8 cellular contexts compared by ENCODE assay signal in the genomic region with DNA sequence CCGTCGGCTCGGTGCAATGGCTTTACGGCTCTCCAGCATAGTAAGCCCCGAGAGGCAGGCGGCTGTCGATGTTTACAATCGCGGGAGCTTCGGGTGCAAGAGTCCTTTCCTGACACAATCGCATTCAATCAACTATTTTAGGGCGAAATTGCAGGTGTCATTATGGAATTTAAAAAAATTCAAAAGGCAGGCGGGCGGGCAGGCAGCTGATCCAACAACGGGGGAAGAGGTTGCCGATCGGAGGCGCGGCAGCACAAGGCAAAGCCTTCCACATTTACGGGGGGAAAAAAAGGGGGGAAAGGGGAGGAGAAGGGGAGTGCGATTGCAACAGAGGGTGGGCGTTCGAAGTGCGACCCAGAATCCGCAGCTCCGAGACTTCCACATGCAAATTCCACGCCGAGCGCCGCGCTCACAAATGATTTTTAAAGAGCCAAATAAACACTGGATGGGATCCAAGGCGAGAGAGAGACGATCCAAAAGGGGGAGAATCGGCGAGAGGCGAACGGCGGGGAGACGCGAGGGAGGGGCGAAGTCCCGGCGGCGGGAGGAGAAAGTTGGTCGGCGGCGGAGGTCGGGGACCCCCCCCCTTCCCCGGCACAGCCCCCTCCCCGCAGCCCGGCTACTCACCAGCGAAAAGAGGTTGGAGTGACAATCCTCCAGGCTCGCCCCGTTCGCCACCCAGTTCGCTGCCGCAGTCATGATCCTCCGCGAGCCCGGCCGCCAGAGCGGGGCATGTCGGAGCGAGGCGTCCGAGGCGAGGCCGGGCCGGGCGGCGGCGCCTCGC. TPM values are rescaled to one million over a fixed set of nuclear protein-coding genes. Genes with fewer than 3 reads are reported as not detected.
DNase-seq lines count a peak whose midpoint lies in the region; ATAC-seq and TF ChIP-seq lines count a peak whose summit lies in the region.

No MANE protein-coding gene starts in this region.

- H3K27me3 ChIP-seq in smooth muscle cell (ENCODE audit: low read depth) = no peaks in the 10 kb centered on the region

- H3K27ac Mint-ChIP-seq in WTC11 (peak overlapping the region; percentile 95), immature natural killer cell (peak overlapping the region; percentile 73 to 96 (median 92))

- peak overlapping the region; percentile 34 for H3K27ac ChIP-seq in smooth muscle cell (ENCODE audit: low read depth)

- H3K36me3 ChIP-seq in smooth muscle cell (ENCODE audit: low read depth) = no peaks in the 10 kb centered on the region

- H3K36me3 Mint-ChIP-seq in WTC11 (no peaks in the 10 kb centered on the region), immature natural killer cell (no peaks in the 10 kb centered on the region)

- in situ Hi-C loops in GM13976 (cut with MboI; ENCODE audit: low sequenced_read_pairs, unreplicated experiment) = no loop called here

- CTCF ChIA-PET in WTC11 (lab: Charles Lee) = interaction anchor here (0.6 to 1.7 kb wide), 8 partner anchors 10 to 587 kb away, joined by 3 to 10 read pairs (median 3); no protein-coding TSS in a partner anchor

- peak overlapping the region; percentile 71 for H3K9ac ChIP-seq in smooth muscle cell (ENCODE audit: low read depth)

- POLR2A ChIA-PET in WTC11 (lab: Charles Lee) = interaction anchor here (0.7 kb wide), 1 partner anchor 150 kb away, joined by 5 read pairs; no protein-coding TSS in a partner anchor

- DNase-seq in GM13976 (ENCODE audit: low spot score) (peak; percentile 59), NCI-H1930 (lab: John Stamatoyannopoulos, UW) (peak; percentile 57 to 59), WTC11 (ENCODE audit: low spot score) (peak; percentile 61), cardiac fibroblast (ENCODE audit: low read depth in 2 of 2) (peak; percentile 66 to 75), immature natural killer cell (peak; percentile 62 to 70 (median 68)), smooth muscle cell (lab: John Stamatoyannopoulos, UW; ENCODE audit: unreplicated experiment) (peak; percentile 23)

- under 1% methylated on average over 47 of the region's 73 CpGs for WGBS in smooth muscle cell (ENCODE audit: low lambda C conversion rate)

- no peaks in the 10 kb centered on the region for H3K9me3 ChIP-seq in smooth muscle cell (replicated peaks; ENCODE audit: low read depth)

- peaks cover 53% of the 10 kb centered on the region for H3K79me2 ChIP-seq in smooth muscle cell (ENCODE audit: low read depth)

- peaks cover 25% of the 10 kb centered on the region for H3K4me1 ChIP-seq in smooth muscle cell (ENCODE audit: low read depth)

- peak overlapping the region; percentile 96 for H3K4me2 ChIP-seq in smooth muscle cell

- H3K4me1 Mint-ChIP-seq in WTC11 (peaks cover 58% of the 10 kb centered on the region), immature natural killer cell (peaks cover 36 to 47% of the 10 kb centered on the region in 2 donors)

- H3K27me3 Mint-ChIP-seq in WTC11 (ENCODE audit: low read depth) = peaks cover 4% of the 10 kb centered on the region; the same call in 1 of the 2 replicates
- peaks cover 14 to 29% (median 23%) of the 10 kb centered on the region in 3 donors for H3K27me3 Mint-ChIP-seq in immature natural killer cell (ENCODE audit: low read depth in 3 of 3)

- H3K4me3 ChIP-seq in cardiac fibroblast (replicated peaks in 1 of 2; ENCODE audit: low read depth in 2 of 2, low read length in 2 of 2) (peak overlapping the region; percentile 84 to 88), smooth muscle cell (peak overlapping the region; percentile 87)

- TF ChIP-seq CTCF in GM13976 (IDR thresholded peaks at IDR 0.05; ENCODE audit: borderline replicate concordance, control extremely low read depth, extremely low read depth, insufficient read depth, missing control alignments) (no peak), WTC11 (IDR thresholded peaks at IDR 0.05) (no peak), cardiac fibroblast (IDR thresholded peaks at IDR 0.05; ENCODE audit: low read depth, low read length) (peak; percentile 26), smooth muscle cell (IDR thresholded peaks at IDR 0.05; ENCODE audit: borderline replicate concordance, insufficient read depth, poor library complexity, severe bottlenecking) (peak; percentile 7)

- no peaks in the 10 kb centered on the region for H3K9me3 Mint-ChIP-seq in WTC11
- no peaks in the 10 kb centered on the region for H3K9me3 Mint-ChIP-seq in immature natural killer cell

- peaks cover 6% of the 10 kb centered on the region for H3F3A ChIP-seq in smooth muscle cell (ENCODE audit: low read depth)

- peak; percentile 16 for ATAC-seq in HG02852 (IDR thresholded peaks at IDR 0.05; ENCODE audit: unreplicated experiment)
- ATAC-seq in WTC11 = peak; percentile 3; the same call in 1 of the 2 replicates
- ATAC-seq in GM19467 (IDR thresholded peaks at IDR 0.05; ENCODE audit: unreplicated experiment) = no peak

- H3K4me3 Mint-ChIP-seq in WTC11 = peak overlapping the region; percentile 98
- peak overlapping the region; percentile 91 to 99 (median 94) for H3K4me3 Mint-ChIP-seq in immature natural killer cell

- H2AFZ ChIP-seq in smooth muscle cell (ENCODE audit: low read depth) = no peak overlapping the region

- H4K20me1 ChIP-seq in smooth muscle cell (ENCODE audit: low read depth) = peaks cover 51% of the 10 kb centered on the region

TF ChIP-seq in WTC11, 78 proteins besides CTCF, POLR2A, EP300 and RAD21 (continues in another document):
- TF ChIP-seq ATF6 (CRISPR knock-in tag; IDR thresholded peaks at IDR 0.05) (no peak), NFE2L1 (CRISPR knock-in tag; IDR thresholded peaks at IDR 0.05) (no peak), ZNF396 (CRISPR knock-in tag; IDR thresholded peaks at IDR 0.05; ENCODE audit: borderline replicate concordance) (no peak), ZNF263 (CRISPR knock-in tag; IDR thresholded peaks at IDR 0.05; ENCODE audit: low read depth) (no peak), NFATC4 (CRISPR knock-in tag; IDR thresholded peaks at IDR 0.05) (no peak), ZNF512 (CRISPR knock-in tag; IDR thresholded peaks at IDR 0.05; ENCODE audit: borderline replicate concordance) (no peak), USF2 (CRISPR knock-in tag; IDR thresholded peaks at IDR 0.05) (no peak), ZNF671 (CRISPR knock-in tag; IDR thresholded peaks at IDR 0.05) (no peak)
- TF ChIP-seq, protein P1, sequence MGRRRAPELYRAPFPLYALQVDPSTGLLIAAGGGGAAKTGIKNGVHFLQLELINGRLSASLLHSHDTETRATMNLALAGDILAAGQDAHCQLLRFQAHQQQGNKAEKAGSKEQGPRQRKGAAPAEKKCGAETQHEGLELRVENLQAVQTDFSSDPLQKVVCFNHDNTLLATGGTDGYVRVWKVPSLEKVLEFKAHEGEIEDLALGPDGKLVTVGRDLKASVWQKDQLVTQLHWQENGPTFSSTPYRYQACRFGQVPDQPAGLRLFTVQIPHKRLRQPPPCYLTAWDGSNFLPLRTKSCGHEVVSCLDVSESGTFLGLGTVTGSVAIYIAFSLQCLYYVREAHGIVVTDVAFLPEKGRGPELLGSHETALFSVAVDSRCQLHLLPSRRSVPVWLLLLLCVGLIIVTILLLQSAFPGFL (CRISPR knock-in tag; IDR thresholded peaks at IDR 0.05; ENCODE audit: borderline replicate concordance) = no peak
- TF ChIP-seq, protein P2, sequence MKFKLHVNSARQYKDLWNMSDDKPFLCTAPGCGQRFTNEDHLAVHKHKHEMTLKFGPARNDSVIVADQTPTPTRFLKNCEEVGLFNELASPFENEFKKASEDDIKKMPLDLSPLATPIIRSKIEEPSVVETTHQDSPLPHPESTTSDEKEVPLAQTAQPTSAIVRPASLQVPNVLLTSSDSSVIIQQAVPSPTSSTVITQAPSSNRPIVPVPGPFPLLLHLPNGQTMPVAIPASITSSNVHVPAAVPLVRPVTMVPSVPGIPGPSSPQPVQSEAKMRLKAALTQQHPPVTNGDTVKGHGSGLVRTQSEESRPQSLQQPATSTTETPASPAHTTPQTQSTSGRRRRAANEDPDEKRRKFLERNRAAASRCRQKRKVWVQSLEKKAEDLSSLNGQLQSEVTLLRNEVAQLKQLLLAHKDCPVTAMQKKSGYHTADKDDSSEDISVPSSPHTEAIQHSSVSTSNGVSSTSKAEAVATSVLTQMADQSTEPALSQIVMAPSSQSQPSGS (CRISPR knock-in tag; IDR thresholded peaks at IDR 0.05; ENCODE audit: borderline replicate concordance, low read depth) = no peak

RNA-seq across cellular contexts. Expression of gene MED13L, which starts 0.9 kb away (rescaled TPM):
- total RNA-seq in WTC11 (2021) (53.3 to 80.5 TPM (median 55.5 TPM) in 3 replicates), smooth muscle cell (65.9 and 74.3 TPM in 2 replicates)
- polyA plus RNA-seq in immature natural killer cell (10 to 100 TPM in 1 of 3 donors, 1 to 10 TPM in 2; 2.3 to 10.3 (median 4.9) TPM), smooth muscle cell (13.2 and 20.3 TPM in 2 replicates)

Comparison
In these comparisons a context has a peak if more than half of its experiments do, and no peak if none do; other contexts are left out.
1. CTCF ChIP-seq: peak in cardiac fibroblast (single experiment) and smooth muscle cell (single experiment); none in GM13976 (single experiment) and WTC11 (single experiment).
2. Peak in every context shown above with its lines, with median percentiles within 50 percentile points of each other: DNase-seq.